ENCODE assay signal across 18 cellular contexts in the genomic region with DNA sequence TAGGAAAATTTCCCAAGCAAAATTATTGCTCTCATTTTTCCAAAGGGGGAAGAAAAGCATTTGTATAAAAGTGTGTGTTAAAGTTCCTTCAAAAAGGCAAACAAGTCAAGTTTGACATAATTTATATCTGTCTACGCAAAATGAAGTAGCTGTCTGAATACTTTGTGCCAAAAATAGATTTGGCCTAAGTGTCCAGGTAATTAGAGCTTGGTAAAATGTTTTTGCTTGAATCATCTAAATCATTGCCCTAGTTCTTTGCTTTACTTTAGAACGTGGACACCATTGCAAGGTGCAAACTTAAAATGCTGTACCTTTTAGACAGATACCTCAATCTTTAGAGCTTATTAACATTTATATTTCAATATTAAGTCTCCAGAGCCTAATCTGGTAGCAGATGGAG.
"Had no signal": no experiment of that assay in that cellular context is flagged by ENCODE, and none has a peak within 500 bp of the region (broad histone marks: within the 10 kb centered on the region; RNA-seq: fewer than 3 reads in every experiment).

No MANE protein-coding gene starts in this region.

- H3K36me3 Mint-ChIP-seq: memory B cell had no signal

- DNase-seq: dermis blood vessel endothelial cell; dorsolateral prefrontal cortex; effector CD4-positive, alpha-beta T cell; effector memory CD4-positive, alpha-beta T cell; foreskin keratinocyte; glutamatergic neuron; head of caudate nucleus; heart right ventricle; hippocampal formation; left cardiac atrium; left lung; left ventricle myocardium superior; mammary epithelial cell; midbrain had no signal

- H3K4me1 ChIP-seq: foreskin keratinocyte, left lung had no signal

- H3K27ac Mint-ChIP-seq: memory B cell had no signal

- H3K4me3 Mint-ChIP-seq: memory B cell had no signal

- ATAC-seq: foreskin keratinocyte, heart right ventricle, left cardiac atrium, left lung, left ventricle myocardium superior had no signal

- H3K4me3 ChIP-seq: coronary artery, dorsolateral prefrontal cortex, esophagus muscularis mucosa, heart right ventricle, left lung, lung had no signal

- H3K27ac ChIP-seq: coronary artery, foreskin keratinocyte, heart right ventricle, left lung had no signal

- H3K9me3 ChIP-seq: esophagus muscularis mucosa, heart right ventricle, left lung had no signal

- H3K9me3 Mint-ChIP-seq: memory B cell had no signal

- H3K36me3 ChIP-seq: esophagus muscularis mucosa, heart right ventricle, left lung had no signal

- H3K4me1 Mint-ChIP-seq: memory B cell had no signal

- H3K27me3 ChIP-seq: dorsolateral prefrontal cortex, esophagus muscularis mucosa, left lung had no signal
